In the genomic region with DNA sequence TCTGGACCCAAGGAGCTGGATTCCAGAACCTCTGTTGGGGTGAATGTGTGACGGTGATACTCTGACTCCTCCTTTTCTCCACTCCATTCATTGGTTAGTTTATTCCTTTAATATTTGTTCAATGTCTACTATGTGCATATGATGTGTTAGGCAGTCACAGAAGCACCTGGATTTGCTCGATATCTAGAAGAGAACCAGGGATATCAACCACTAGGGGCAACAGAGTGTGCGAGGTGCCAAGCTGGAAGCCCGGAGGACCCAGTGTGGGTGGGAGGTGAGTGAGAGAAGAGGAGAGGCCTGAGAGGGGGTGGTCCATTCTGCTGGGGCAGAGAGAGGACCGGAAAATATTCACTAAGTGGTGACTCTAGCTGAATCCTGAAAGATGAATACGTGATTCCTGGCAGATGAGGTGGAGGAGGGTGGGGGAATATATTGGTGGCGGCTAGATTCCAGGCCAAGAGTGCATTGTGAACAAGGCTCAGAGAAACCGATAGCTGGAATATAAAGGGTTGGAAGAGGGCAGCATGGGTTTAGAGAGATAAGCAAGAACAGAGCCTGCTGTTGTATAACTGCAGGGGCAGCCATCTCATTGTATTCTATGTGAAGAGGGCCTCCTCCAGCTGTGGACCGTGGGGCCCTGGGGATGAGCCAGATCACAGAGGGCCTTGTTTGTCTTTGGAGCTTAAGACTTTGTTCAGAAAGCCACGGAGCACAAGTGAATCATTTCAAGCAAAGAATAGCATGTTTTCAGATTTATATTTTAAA, we compare ENCODE assay signal across 1 cellular context.
TF ChIP-seq lines count a peak whose summit lies in the region.

No MANE protein-coding gene starts in this region.

TF ChIP-seq in HepG2, 621 proteins besides CTCF, POLR2A, EP300 and RAD21 (continued from another document and continues in another):
- TF ChIP-seq, protein P1, sequence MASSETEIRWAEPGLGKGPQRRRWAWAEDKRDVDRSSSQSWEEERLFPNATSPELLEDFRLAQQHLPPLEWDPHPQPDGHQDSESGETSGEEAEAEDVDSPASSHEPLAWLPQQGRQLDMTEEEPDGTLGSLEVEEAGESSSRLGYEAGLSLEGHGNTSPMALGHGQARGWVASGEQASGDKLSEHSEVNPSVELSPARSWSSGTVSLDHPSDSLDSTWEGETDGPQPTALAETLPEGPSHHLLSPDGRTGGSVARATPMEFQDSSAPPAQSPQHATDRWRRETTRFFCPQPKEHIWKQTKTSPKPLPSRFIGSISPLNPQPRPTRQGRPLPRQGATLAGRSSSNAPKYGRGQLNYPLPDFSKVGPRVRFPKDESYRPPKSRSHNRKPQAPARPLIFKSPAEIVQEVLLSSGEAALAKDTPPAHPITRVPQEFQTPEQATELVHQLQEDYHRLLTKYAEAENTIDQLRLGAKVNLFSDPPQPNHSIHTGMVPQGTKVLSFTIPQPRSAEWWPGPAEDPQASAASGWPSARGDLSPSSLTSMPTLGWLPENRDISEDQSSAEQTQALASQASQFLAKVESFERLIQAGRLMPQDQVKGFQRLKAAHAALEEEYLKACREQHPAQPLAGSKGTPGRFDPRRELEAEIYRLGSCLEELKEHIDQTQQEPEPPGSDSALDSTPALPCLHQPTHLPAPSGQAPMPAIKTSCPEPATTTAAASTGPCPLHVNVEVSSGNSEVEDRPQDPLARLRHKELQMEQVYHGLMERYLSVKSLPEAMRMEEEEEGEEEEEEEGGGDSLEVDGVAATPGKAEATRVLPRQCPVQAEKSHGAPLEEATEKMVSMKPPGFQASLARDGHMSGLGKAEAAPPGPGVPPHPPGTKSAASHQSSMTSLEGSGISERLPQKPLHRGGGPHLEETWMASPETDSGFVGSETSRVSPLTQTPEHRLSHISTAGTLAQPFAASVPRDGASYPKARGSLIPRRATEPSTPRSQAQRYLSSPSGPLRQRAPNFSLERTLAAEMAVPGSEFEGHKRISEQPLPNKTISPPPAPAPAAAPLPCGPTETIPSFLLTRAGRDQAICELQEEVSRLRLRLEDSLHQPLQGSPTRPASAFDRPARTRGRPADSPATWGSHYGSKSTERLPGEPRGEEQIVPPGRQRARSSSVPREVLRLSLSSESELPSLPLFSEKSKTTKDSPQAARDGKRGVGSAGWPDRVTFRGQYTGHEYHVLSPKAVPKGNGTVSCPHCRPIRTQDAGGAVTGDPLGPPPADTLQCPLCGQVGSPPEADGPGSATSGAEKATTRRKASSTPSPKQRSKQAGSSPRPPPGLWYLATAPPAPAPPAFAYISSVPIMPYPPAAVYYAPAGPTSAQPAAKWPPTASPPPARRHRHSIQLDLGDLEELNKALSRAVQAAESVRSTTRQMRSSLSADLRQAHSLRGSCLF (CRISPR knock-in tag; IDR thresholded peaks at IDR 0.05; ENCODE audit: borderline replicate concordance): no peak
- TF ChIP-seq NFE2 (CRISPR knock-in tag; IDR thresholded peaks at IDR 0.05) (no peak), ZNF670 (CRISPR knock-in tag; IDR thresholded peaks at IDR 0.05; ENCODE audit: borderline replicate concordance) (no peak), ZFY (CRISPR knock-in tag; IDR thresholded peaks at IDR 0.05) (peak; percentile 58), ZNF264 (CRISPR knock-in tag; IDR thresholded peaks at IDR 0.05) (0 out of 2 replicates have a peak, but pooled peaks have one; percentile 28), ARNT (IDR thresholded peaks at IDR 0.05) (no peak), ZNF484 (CRISPR knock-in tag; IDR thresholded peaks at IDR 0.05; ENCODE audit: borderline replicate concordance, low read depth) (no peak), NFE2L2 (IDR thresholded peaks at IDR 0.05; ENCODE audit: low read length) (no peak), ZNF101 (CRISPR knock-in tag; IDR thresholded peaks at IDR 0.05; ENCODE audit: borderline replicate concordance, low read depth) (no peak), HOXA9 (CRISPR knock-in tag; IDR thresholded peaks at IDR 0.05; ENCODE audit: borderline replicate concordance) (no peak), PHF20 (CRISPR knock-in tag; IDR thresholded peaks at IDR 0.05) (no peak), HNF4A (CRISPR knock-in tag; IDR thresholded peaks at IDR 0.05) (peak; percentile 64), GATA4 (IDR thresholded peaks at IDR 0.05; ENCODE audit: borderline replicate concordance, low read depth) (peak; percentile 83; the same call in 1 of the 2 replicates), SRF (IDR thresholded peaks at IDR 0.05; ENCODE audit: low read depth, low read length) (no peak), ZNF7 (CRISPR knock-in tag; IDR thresholded peaks at IDR 0.05) (no peak), ZNF567 (CRISPR knock-in tag; IDR thresholded peaks at IDR 0.05; ENCODE audit: borderline replicate concordance) (no peak), HOXA3 (CRISPR knock-in tag; IDR thresholded peaks at IDR 0.05) (peak; percentile 51; the same call in 1 of the 2 replicates), ZNF460 (CRISPR knock-in tag; IDR thresholded peaks at IDR 0.05; ENCODE audit: borderline replicate concordance) (no peak)
- TF ChIP-seq, protein P2, sequence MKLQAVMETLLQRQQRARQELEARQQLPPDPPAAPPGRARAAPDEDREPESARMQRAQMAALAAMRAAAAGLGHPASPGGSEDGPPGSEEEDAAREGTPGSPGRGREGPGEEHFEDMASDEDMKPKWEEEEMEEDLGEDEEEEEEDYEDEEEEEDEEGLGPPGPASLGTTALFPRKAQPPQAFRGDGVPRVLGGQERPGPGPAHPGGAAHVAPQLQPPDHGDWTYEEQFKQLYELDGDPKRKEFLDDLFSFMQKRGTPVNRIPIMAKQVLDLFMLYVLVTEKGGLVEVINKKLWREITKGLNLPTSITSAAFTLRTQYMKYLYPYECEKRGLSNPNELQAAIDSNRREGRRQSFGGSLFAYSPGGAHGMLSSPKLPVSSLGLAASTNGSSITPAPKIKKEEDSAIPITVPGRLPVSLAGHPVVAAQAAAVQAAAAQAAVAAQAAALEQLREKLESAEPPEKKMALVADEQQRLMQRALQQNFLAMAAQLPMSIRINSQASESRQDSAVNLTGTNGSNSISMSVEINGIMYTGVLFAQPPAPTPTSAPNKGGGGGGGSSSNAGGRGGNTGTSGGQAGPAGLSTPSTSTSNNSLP (IDR thresholded peaks at IDR 0.05; ENCODE audit: low read depth, low read length): no peak; the same call in 1 of the 2 replicates
- TF ChIP-seq, protein P3, sequence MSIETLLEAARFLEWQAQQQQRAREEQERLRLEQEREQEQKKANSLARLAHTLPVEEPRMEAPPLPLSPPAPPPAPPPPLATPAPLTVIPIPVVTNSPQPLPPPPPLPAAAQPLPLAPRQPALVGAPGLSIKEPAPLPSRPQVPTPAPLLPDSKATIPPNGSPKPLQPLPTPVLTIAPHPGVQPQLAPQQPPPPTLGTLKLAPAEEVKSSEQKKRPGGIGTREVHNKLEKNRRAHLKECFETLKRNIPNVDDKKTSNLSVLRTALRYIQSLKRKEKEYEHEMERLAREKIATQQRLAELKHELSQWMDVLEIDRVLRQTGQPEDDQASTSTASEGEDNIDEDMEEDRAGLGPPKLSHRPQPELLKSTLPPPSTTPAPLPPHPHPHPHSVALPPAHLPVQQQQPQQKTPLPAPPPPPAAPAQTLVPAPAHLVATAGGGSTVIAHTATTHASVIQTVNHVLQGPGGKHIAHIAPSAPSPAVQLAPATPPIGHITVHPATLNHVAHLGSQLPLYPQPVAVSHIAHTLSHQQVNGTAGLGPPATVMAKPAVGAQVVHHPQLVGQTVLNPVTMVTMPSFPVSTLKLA (IDR thresholded peaks at IDR 0.05): no peak
- TF ChIP-seq, protein P4, sequence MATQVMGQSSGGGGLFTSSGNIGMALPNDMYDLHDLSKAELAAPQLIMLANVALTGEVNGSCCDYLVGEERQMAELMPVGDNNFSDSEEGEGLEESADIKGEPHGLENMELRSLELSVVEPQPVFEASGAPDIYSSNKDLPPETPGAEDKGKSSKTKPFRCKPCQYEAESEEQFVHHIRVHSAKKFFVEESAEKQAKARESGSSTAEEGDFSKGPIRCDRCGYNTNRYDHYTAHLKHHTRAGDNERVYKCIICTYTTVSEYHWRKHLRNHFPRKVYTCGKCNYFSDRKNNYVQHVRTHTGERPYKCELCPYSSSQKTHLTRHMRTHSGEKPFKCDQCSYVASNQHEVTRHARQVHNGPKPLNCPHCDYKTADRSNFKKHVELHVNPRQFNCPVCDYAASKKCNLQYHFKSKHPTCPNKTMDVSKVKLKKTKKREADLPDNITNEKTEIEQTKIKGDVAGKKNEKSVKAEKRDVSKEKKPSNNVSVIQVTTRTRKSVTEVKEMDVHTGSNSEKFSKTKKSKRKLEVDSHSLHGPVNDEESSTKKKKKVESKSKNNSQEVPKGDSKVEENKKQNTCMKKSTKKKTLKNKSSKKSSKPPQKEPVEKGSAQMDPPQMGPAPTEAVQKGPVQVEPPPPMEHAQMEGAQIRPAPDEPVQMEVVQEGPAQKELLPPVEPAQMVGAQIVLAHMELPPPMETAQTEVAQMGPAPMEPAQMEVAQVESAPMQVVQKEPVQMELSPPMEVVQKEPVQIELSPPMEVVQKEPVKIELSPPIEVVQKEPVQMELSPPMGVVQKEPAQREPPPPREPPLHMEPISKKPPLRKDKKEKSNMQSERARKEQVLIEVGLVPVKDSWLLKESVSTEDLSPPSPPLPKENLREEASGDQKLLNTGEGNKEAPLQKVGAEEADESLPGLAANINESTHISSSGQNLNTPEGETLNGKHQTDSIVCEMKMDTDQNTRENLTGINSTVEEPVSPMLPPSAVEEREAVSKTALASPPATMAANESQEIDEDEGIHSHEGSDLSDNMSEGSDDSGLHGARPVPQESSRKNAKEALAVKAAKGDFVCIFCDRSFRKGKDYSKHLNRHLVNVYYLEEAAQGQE (IDR thresholded peaks at IDR 0.05; ENCODE audit: borderline replicate concordance in 1 of 2, low read depth in 1 of 2, low read length in 2 of 2): no peak
- TF ChIP-seq, protein P5, sequence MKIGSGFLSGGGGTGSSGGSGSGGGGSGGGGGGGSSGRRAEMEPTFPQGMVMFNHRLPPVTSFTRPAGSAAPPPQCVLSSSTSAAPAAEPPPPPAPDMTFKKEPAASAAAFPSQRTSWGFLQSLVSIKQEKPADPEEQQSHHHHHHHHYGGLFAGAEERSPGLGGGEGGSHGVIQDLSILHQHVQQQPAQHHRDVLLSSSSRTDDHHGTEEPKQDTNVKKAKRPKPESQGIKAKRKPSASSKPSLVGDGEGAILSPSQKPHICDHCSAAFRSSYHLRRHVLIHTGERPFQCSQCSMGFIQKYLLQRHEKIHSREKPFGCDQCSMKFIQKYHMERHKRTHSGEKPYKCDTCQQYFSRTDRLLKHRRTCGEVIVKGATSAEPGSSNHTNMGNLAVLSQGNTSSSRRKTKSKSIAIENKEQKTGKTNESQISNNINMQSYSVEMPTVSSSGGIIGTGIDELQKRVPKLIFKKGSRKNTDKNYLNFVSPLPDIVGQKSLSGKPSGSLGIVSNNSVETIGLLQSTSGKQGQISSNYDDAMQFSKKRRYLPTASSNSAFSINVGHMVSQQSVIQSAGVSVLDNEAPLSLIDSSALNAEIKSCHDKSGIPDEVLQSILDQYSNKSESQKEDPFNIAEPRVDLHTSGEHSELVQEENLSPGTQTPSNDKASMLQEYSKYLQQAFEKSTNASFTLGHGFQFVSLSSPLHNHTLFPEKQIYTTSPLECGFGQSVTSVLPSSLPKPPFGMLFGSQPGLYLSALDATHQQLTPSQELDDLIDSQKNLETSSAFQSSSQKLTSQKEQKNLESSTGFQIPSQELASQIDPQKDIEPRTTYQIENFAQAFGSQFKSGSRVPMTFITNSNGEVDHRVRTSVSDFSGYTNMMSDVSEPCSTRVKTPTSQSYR (CRISPR knock-in tag; IDR thresholded peaks at IDR 0.05; ENCODE audit: borderline replicate concordance): no peak
- TF ChIP-seq, protein P6, sequence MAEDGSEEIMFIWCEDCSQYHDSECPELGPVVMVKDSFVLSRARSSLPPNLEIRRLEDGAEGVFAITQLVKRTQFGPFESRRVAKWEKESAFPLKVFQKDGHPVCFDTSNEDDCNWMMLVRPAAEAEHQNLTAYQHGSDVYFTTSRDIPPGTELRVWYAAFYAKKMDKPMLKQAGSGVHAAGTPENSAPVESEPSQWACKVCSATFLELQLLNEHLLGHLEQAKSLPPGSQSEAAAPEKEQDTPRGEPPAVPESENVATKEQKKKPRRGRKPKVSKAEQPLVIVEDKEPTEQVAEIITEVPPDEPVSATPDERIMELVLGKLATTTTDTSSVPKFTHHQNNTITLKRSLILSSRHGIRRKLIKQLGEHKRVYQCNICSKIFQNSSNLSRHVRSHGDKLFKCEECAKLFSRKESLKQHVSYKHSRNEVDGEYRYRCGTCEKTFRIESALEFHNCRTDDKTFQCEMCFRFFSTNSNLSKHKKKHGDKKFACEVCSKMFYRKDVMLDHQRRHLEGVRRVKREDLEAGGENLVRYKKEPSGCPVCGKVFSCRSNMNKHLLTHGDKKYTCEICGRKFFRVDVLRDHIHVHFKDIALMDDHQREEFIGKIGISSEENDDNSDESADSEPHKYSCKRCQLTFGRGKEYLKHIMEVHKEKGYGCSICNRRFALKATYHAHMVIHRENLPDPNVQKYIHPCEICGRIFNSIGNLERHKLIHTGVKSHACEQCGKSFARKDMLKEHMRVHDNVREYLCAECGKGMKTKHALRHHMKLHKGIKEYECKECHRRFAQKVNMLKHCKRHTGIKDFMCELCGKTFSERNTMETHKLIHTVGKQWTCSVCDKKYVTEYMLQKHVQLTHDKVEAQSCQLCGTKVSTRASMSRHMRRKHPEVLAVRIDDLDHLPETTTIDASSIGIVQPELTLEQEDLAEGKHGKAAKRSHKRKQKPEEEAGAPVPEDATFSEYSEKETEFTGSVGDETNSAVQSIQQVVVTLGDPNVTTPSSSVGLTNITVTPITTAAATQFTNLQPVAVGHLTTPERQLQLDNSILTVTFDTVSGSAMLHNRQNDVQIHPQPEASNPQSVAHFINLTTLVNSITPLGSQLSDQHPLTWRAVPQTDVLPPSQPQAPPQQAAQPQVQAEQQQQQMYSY (CRISPR knock-in tag; IDR thresholded peaks at IDR 0.05): no peak
- TF ChIP-seq, protein P7, sequence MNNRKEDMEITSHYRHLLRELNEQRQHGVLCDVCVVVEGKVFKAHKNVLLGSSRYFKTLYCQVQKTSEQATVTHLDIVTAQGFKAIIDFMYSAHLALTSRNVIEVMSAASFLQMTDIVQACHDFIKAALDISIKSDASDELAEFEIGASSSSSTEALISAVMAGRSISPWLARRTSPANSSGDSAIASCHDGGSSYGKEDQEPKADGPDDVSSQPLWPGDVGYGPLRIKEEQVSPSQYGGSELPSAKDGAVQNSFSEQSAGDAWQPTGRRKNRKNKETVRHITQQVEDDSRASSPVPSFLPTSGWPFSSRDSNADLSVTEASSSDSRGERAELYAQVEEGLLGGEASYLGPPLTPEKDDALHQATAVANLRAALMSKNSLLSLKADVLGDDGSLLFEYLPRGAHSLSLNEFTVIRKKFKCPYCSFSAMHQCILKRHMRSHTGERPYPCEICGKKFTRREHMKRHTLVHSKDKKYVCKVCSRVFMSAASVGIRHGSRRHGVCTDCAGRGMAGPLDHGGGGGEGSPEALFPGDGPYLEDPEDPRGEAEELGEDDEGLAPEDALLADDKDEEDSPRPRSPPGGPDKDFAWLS (CRISPR knock-in tag; IDR thresholded peaks at IDR 0.05; ENCODE audit: borderline replicate concordance): no peak
- TF ChIP-seq, protein P8, sequence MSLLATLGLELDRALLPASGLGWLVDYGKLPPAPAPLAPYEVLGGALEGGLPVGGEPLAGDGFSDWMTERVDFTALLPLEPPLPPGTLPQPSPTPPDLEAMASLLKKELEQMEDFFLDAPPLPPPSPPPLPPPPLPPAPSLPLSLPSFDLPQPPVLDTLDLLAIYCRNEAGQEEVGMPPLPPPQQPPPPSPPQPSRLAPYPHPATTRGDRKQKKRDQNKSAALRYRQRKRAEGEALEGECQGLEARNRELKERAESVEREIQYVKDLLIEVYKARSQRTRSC (CRISPR knock-in tag; IDR thresholded peaks at IDR 0.05; ENCODE audit: low read depth): no peak
